Comparison of ENCODE assay signal across 19 cellular contexts in genomic region chr6:135176464-135176863, GRCh38.
A peak's percentile ranks its signal among the peaks of the same experiment; 100 is the strongest.
DNase-seq lines count a peak whose midpoint lies in the region; ATAC-seq, FAIRE-seq and TF ChIP-seq lines count a peak whose summit lies in the region.
"Had no signal": no experiment of that assay in that cellular context is flagged by ENCODE, and none has a peak within 500 bp of the region (broad histone marks: within the 10 kb centered on the region; RNA-seq: fewer than 3 reads in every experiment).

No MANE protein-coding gene starts in this region.

- H3K27me3 ChIP-seq in DND-41 (ENCODE audit: insufficient read depth, low read length, poor library complexity) (no peaks in the 10 kb centered on the region), OCI-LY3 (ENCODE audit: low read depth, low read length) (no peaks in the 10 kb centered on the region)
- H3K27me3 ChIP-seq: brain microvascular endothelial cell, esophagus muscularis mucosa, gastroesophageal sphincter, tibial nerve had no signal

- H3K79me2 ChIP-seq in DND-41 (ENCODE audit: insufficient read depth, low read length) (peaks cover 7% of the 10 kb centered on the region), OCI-LY3 (ENCODE audit: low read length) (peaks cover 96% of the 10 kb centered on the region)

- no peak for TF ChIP-seq POLR2A in H54 (IDR thresholded peaks at IDR 0.05; ENCODE audit: low read depth, low read length)

- H2AFZ ChIP-seq in DND-41 (ENCODE audit: low read depth, low read length), result peak overlapping the region; percentile 19
- no peak overlapping the region for H2AFZ ChIP-seq in OCI-LY3 (ENCODE audit: low read depth, low read length)

- H3K4me3 ChIP-seq in DND-41 (ENCODE audit: low read depth in 1 of 2, low read length in 2 of 2), result peak overlapping the region in 1 of 2 experiments; percentile 32; a peak in 2 of 4 replicates
- H3K4me3 ChIP-seq in OCI-LY3 (ENCODE audit: low read length), result peak overlapping the region; percentile 13; the same call in 1 of the 2 replicates
- H3K4me3 ChIP-seq: esophagus muscularis mucosa, gastroesophageal sphincter, tibial nerve had no signal

- DNase-seq in DND-41, result peak; percentile 44
- peak; percentile 30 for DNase-seq in germinal center (ENCODE audit: low spot score)
- DNase-seq in SHP77 (lab: John Stamatoyannopoulos, UW), result no peak
- DNase-seq in H54 (ENCODE audit: insufficient read length, low spot score), result no peak
- no peak for DNase-seq in SW480 (ENCODE audit: low spot score)
- DNase-seq: brain microvascular endothelial cell; effector memory CD8-positive, alpha-beta T cell; NCI-H1105; NCI-H510A; retina; stimulated activated CD4-positive, alpha-beta T cell treated with anti-CD3 and anti-CD28 coated beads, Interleukin-4, amount 100 ng/mL, for 24 hours; T-helper 17 cell had no signal

- ATAC-seq in DND-41 (ENCODE audit: insufficient read depth, low read depth), result peak; percentile 51
- ATAC-seq: activated CD4-positive, CD25-positive, alpha-beta regulatory T cell treated with anti-CD3 and anti-CD28 coated beads, Interleukin-2, amount 50 U/mL, for 24 hours; effector memory CD8-positive, alpha-beta T cell; gastroesophageal sphincter; Right ventricle myocardium inferior; T-helper 17 cell had no signal

- no peak for FAIRE-seq in H54 (lab: Jason Lieb, UNC)

- H3K9me3 ChIP-seq in DND-41 (ENCODE audit: insufficient read depth, low read length, severe bottlenecking), result no peaks in the 10 kb centered on the region
- H3K9me3 ChIP-seq in KOPT-K1 (ENCODE audit: insufficient read depth, low read length, poor library complexity, severe bottlenecking), result no peaks in the 10 kb centered on the region
- H3K9me3 ChIP-seq in OCI-LY3 (ENCODE audit: insufficient read depth, low read length), result no peaks in the 10 kb centered on the region
- H3K9me3 ChIP-seq: esophagus muscularis mucosa, gastroesophageal sphincter, tibial nerve had no signal

- H3K27ac ChIP-seq in DND-41 (ENCODE audit: low read length) (peak overlapping the region; percentile 70), KOPT-K1 (ENCODE audit: low read depth, low read length, poor library complexity, severe bottlenecking) (peak overlapping the region; percentile 12), OCI-LY3 (ENCODE audit: low read length) (peak overlapping the region; percentile 41)
- H3K27ac ChIP-seq: brain microvascular endothelial cell, esophagus muscularis mucosa, gastroesophageal sphincter, tibial nerve had no signal

- H4K20me1 ChIP-seq in DND-41 (ENCODE audit: insufficient read depth, low read length), result no peaks in the 10 kb centered on the region
- H4K20me1 ChIP-seq in OCI-LY3 (ENCODE audit: insufficient read depth, low read length), result peaks cover 44% of the 10 kb centered on the region

- peak overlapping the region; percentile 56 for H3K4me2 ChIP-seq in DND-41 (ENCODE audit: insufficient read depth, low read length)
- peak overlapping the region; percentile 51 for H3K4me2 ChIP-seq in OCI-LY3 (ENCODE audit: low read length)

- TF ChIP-seq CTCF in DND-41 (IDR thresholded peaks at IDR 0.05; ENCODE audit: borderline replicate concordance, extremely low read depth, low read length, poor library complexity, severe bottlenecking) (no peak), OCI-LY3 (IDR thresholded peaks at IDR 0.05; ENCODE audit: low read depth, low read length) (no peak)

- H3K4me1 ChIP-seq in DND-41 (ENCODE audit: insufficient read depth, low read length) (peaks cover 35% of the 10 kb centered on the region), OCI-LY3 (ENCODE audit: low read length) (peaks cover 64% of the 10 kb centered on the region)

- peaks cover under 1% of the 10 kb centered on the region; the same call in 1 of the 2 replicates for H3K36me3 ChIP-seq in DND-41 (ENCODE audit: insufficient read depth, low read length)
- H3K36me3 ChIP-seq in KOPT-K1 (ENCODE audit: insufficient read depth, low read length), result no peaks in the 10 kb centered on the region
- peaks cover 42% of the 10 kb centered on the region for H3K36me3 ChIP-seq in OCI-LY3 (replicated peaks; ENCODE audit: low read depth, low read length)
- H3K36me3 ChIP-seq: brain microvascular endothelial cell, esophagus muscularis mucosa, gastroesophageal sphincter, tibial nerve had no signal

- H3K9ac ChIP-seq in DND-41 (ENCODE audit: low read depth, low read length) (peak overlapping the region; percentile 6), OCI-LY3 (ENCODE audit: low read length) (0 out of 2 replicates have a peak overlapping the region, but pooled peaks have one; percentile 0)

Comparison
In these comparisons a context has a peak if more than half of its experiments do, and no peak if none do; other contexts are left out.
1. DNase-seq: peak in DND-41 (single experiment) and germinal center (single experiment); none in SHP77 (0 of 2), H54 (single experiment) and SW480 (single experiment).
2. H3K27ac ChIP-seq: peak in every context shown above with its lines; median percentile 70 in DND-41; 41 in OCI-LY3; 12 in KOPT-K1.